In genomic region chr17:64236827-64237403, GRCh38 we compare ENCODE assay signal across 8 cellular contexts. TPM values are rescaled to one million over a fixed set of nuclear protein-coding genes. Genes with fewer than 3 reads are reported as not detected.
DNase-seq lines count a peak whose midpoint lies in the region; ATAC-seq and TF ChIP-seq lines count a peak whose summit lies in the region.

No MANE protein-coding gene starts in this region.

- ATAC-seq in heart left ventricle (no peak), RWPE2 (ENCODE audit: low read depth) (peak; percentile 43; the same call in 1 of the 3 replicates), foreskin keratinocyte (peak; percentile 47), upper lobe of right lung (no peak), HG03439 (IDR thresholded peaks at IDR 0.05; ENCODE audit: unreplicated experiment) (no peak), HG02678 (IDR thresholded peaks at IDR 0.05; ENCODE audit: unreplicated experiment) (no peak)

- H3K9me3 ChIP-seq in cardiac muscle cell (ENCODE audit: low read depth): no peaks in the 10 kb centered on the region
- H3K9me3 ChIP-seq in heart left ventricle: no peaks in the 10 kb centered on the region
- H3K9me3 ChIP-seq in RWPE2 (ENCODE audit: severe bottlenecking): no peaks in the 10 kb centered on the region
- H3K9me3 ChIP-seq in upper lobe of right lung: no peaks in the 10 kb centered on the region

- H3K4me3 ChIP-seq in cardiac muscle cell (no peak overlapping the region), heart left ventricle (no peak overlapping the region), RWPE2 (ENCODE audit: severe bottlenecking) (no peak overlapping the region), upper lobe of right lung (no peak overlapping the region)

- no peaks in the 10 kb centered on the region for H3K36me3 ChIP-seq in cardiac muscle cell
- H3K36me3 ChIP-seq in heart left ventricle: no peaks in the 10 kb centered on the region
- H3K36me3 ChIP-seq in RWPE2 (ENCODE audit: low read depth): no peaks in the 10 kb centered on the region
- no peaks in the 10 kb centered on the region for H3K36me3 ChIP-seq in upper lobe of right lung

- H3K27me3 ChIP-seq in cardiac muscle cell (no peaks in the 10 kb centered on the region), heart left ventricle (no peaks in the 10 kb centered on the region), RWPE2 (ENCODE audit: insufficient read depth, poor library complexity, severe bottlenecking) (no peaks in the 10 kb centered on the region), foreskin keratinocyte (no peaks in the 10 kb centered on the region), upper lobe of right lung (no peaks in the 10 kb centered on the region)

- intact Hi-C loops in heart left ventricle (cut with DNase I): no loop called here
- intact Hi-C loops in upper lobe of right lung (cut with DNase I): no loop called here

- TF ChIP-seq POLR2A in heart left ventricle (IDR thresholded peaks at IDR 0.05): no peak

- 80 to 83% (median 82%) methylated on average over 9 of the region's 9 CpGs for whole genome bisulfite sequencing in heart left ventricle, 4 donors

- TF ChIP-seq CTCF in cardiac muscle cell (IDR thresholded peaks at IDR 0.05; ENCODE audit: low read depth, low read length): peak; percentile 29
- TF ChIP-seq CTCF in heart left ventricle (IDR thresholded peaks at IDR 0.05): peak in 4 of 12 donors; percentile 14 to 39 (median 23)
- peak; percentile 37 for TF ChIP-seq CTCF in RWPE2 (IDR thresholded peaks at IDR 0.05; ENCODE audit: poor library complexity, severe bottlenecking)
- peak; percentile 43 for TF ChIP-seq CTCF in foreskin keratinocyte (conservative IDR thresholded peaks at IDR 0.05)
- TF ChIP-seq CTCF in upper lobe of right lung (IDR thresholded peaks at IDR 0.05): peak; percentile 22

- H3K4me1 ChIP-seq in cardiac muscle cell (ENCODE audit: low read depth): peaks cover 26% of the 10 kb centered on the region
- peaks cover 0 to 51% (median 23%) of the 10 kb centered on the region in 12 donors for H3K4me1 ChIP-seq in heart left ventricle
- peaks cover 35% of the 10 kb centered on the region for H3K4me1 ChIP-seq in RWPE2 (ENCODE audit: insufficient read depth, poor library complexity, severe bottlenecking)
- peaks cover 31% of the 10 kb centered on the region for H3K4me1 ChIP-seq in foreskin keratinocyte
- H3K4me1 ChIP-seq in upper lobe of right lung: peaks cover 26% of the 10 kb centered on the region

- H3K27ac ChIP-seq in cardiac muscle cell (no peak overlapping the region), heart left ventricle (no peak overlapping the region), RWPE2 (ENCODE audit: poor library complexity, severe bottlenecking) (peak overlapping the region; percentile 1), foreskin keratinocyte (no peak overlapping the region), upper lobe of right lung (no peak overlapping the region)

- DNase-seq in cardiac muscle cell (ENCODE audit: low read depth in 1 of 2, low spot score in 1 of 2): no peak
- DNase-seq in heart left ventricle: no peak
- DNase-seq in RWPE2 (ENCODE audit: low spot score): no peak
- no peak for DNase-seq in foreskin keratinocyte
- no peak for DNase-seq in upper lobe of right lung
- DNase-seq in NCI-H2081 treated with DMSO at 0.1 percent for 48 hours (lab: John Stamatoyannopoulos, UW): no peak

RNA-seq across cellular contexts. Expression of gene TEX2, which starts 26.1 kb away (rescaled TPM):
- 17.5 and 23.5 TPM in 2 replicates for total RNA-seq in cardiac muscle cell
- polyA plus RNA-seq in cardiac muscle cell: 17.9 and 18.7 TPM in 2 replicates
- total RNA-seq in heart left ventricle: 10 to 100 TPM; 42.2 to 55.8 (median 51.1) TPM
- polyA plus RNA-seq in heart left ventricle: 10 to 100 TPM; 16.8 to 49.1 TPM
- 52.3 and 54.7 TPM in 2 replicates for total RNA-seq in foreskin keratinocyte
- polyA plus RNA-seq in foreskin keratinocyte: 14.6 and 17.8 TPM in 2 replicates
- 50.6 TPM for total RNA-seq in upper lobe of right lung

Comparison
In these comparisons a context has a peak if more than half of its experiments do, and no peak if none do; other contexts are left out.
1. ATAC-seq: peak in RWPE2 (single experiment) and foreskin keratinocyte (single experiment); none in heart left ventricle (0 of 4), upper lobe of right lung (single experiment), HG03439 (single experiment) and HG02678 (single experiment).